ENCODE assay signal across 20 cellular contexts in the genomic region with DNA sequence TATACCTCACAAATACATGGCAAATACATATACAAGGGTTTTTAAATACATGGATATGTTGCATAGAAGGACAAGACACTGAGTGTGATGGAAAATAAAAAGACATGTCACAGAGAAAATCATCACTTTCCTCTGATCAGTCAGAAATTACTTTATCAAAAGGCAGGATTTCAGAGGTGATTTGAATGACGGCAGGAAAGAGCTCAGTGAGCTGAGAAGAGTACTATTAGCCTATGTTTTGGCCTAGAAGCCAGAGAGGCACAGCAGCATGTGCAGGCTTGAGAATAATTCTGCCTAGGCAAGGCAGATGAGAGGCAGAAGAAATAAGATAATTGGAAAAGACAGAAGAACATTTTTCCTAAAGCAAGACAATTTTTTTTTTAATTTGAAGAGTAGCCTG.
DNase-seq lines count a peak whose midpoint lies in the region; ATAC-seq and TF ChIP-seq lines count a peak whose summit lies in the region.
"Had no signal": no experiment of that assay in that cellular context is flagged by ENCODE, and none has a peak within 500 bp of the region (broad histone marks: within the 10 kb centered on the region; RNA-seq: fewer than 3 reads in every experiment).

No MANE protein-coding gene starts in this region.

- 30 to 40% methylated on average over 1 of the region's 1 CpG for WGBS in body of pancreas, 2 donors

- CTCF ChIA-PET in A673 (lab: Charles Lee): no interaction called here

- TF ChIP-seq POLR2A in body of pancreas (IDR thresholded peaks at IDR 0.05): no peak

- H3K9me3 Mint-ChIP-seq in nephron progenitor cell: peaks cover 34% of the 10 kb centered on the region
- H3K9me3 Mint-ChIP-seq: activated naive CD4-positive, alpha-beta T cell treated with anti-CD3 and anti-CD28 coated beads, Interleukin-2, amount 10 ng/mL, durations not matched to agents 7 days and 5 days had no signal

- H3K36me3 ChIP-seq in A673 (ENCODE audit: insufficient read depth, low read length, poor library complexity, severe bottlenecking) (peaks cover 15% of the 10 kb centered on the region), HUES48 (ENCODE audit: control insufficient read depth, insufficient read depth, low read length) (peaks cover 39% of the 10 kb centered on the region), body of pancreas (replicated peaks in 1 of 2; ENCODE audit: insufficient read depth in 1 of 2, low read depth in 2 of 2) (no peaks in the 10 kb centered on the region)
- H3K36me3 ChIP-seq: Peyer's patch, prostate gland, tibial nerve had no signal

- peak overlapping the region; percentile 58 for H3K27ac ChIP-seq in A673 (ENCODE audit: low read depth, low read length, poor library complexity, severe bottlenecking)
- peak overlapping the region; percentile 36 for H3K27ac ChIP-seq in HUES48 (ENCODE audit: low read depth, low read length)
- peak overlapping the region; percentile 46 to 80 (median 75) for H3K27ac ChIP-seq in body of pancreas
- H3K27ac ChIP-seq: neural progenitor cell, Peyer's patch, prostate gland had no signal

- H3K4me1 Mint-ChIP-seq in nephron progenitor cell: peaks cover 14% of the 10 kb centered on the region
- H3K4me1 Mint-ChIP-seq: activated naive CD4-positive, alpha-beta T cell treated with anti-CD3 and anti-CD28 coated beads, Interleukin-2, amount 10 ng/mL, durations not matched to agents 7 days and 5 days; B cell; T-helper 17 cell had no signal

- H3K4me1 ChIP-seq in A673 (ENCODE audit: insufficient read depth, low read length, poor library complexity, severe bottlenecking) (peaks cover 39% of the 10 kb centered on the region), HUES48 (ENCODE audit: control insufficient read depth, insufficient read depth, low read length) (peaks cover 12% of the 10 kb centered on the region), body of pancreas (peaks cover 73% of the 10 kb centered on the region)
- H3K4me1 ChIP-seq: Peyer's patch, prostate gland, tibial nerve had no signal

- no peak for ATAC-seq in body of pancreas
- ATAC-seq in GM19463 (IDR thresholded peaks at IDR 0.05; ENCODE audit: unreplicated experiment): no peak
- no peak for ATAC-seq in GM18867 (IDR thresholded peaks at IDR 0.05; ENCODE audit: unreplicated experiment)
- ATAC-seq: activated CD4-positive, alpha-beta T cell treated with anti-CD3 and anti-CD28 coated beads for 36 hours; T-helper 17 cell had no signal

- intact Hi-C loops in A673 (cut with micrococcal nuclease; ENCODE audit: unreplicated experiment): loop anchor here (5.0 kb wide), 2 partner anchors 93 to 278 kb away; a partner anchor contains a TSS
- intact Hi-C loops in body of pancreas (cut with DNase I): no loop called here

- TF ChIP-seq CTCF in A673 (conservative IDR thresholded peaks at IDR 0.05; ENCODE audit: low read depth, low read length) (no peak), body of pancreas (IDR thresholded peaks at IDR 0.05) (no peak), nephron progenitor cell (IDR thresholded peaks at IDR 0.05) (no peak)

- H3K27me3 ChIP-seq in A673 (replicated peaks; ENCODE audit: insufficient read depth, low read depth, low read length, poor library complexity) (no peaks in the 10 kb centered on the region), HUES48 (ENCODE audit: control insufficient read depth, insufficient read depth, low read length) (no peaks in the 10 kb centered on the region), body of pancreas (no peaks in the 10 kb centered on the region)
- H3K27me3 ChIP-seq: neural progenitor cell, Peyer's patch, tibial nerve had no signal

- no peaks in the 10 kb centered on the region for H3K27me3 Mint-ChIP-seq in nephron progenitor cell (ENCODE audit: low read depth, poor library complexity)
- H3K27me3 Mint-ChIP-seq: activated naive CD4-positive, alpha-beta T cell treated with anti-CD3 and anti-CD28 coated beads, Interleukin-2, amount 10 ng/mL, durations not matched to agents 7 days and 5 days; B cell; T-helper 17 cell had no signal

- H3K27ac Mint-ChIP-seq in nephron progenitor cell: peak overlapping the region; percentile 72
- H3K27ac Mint-ChIP-seq: activated CD4-positive, alpha-beta T cell treated with anti-CD3 and anti-CD28 coated beads for 36 hours; activated naive CD4-positive, alpha-beta T cell treated with anti-CD3 and anti-CD28 coated beads, Interleukin-2, amount 10 ng/mL, durations not matched to agents 7 days and 5 days; B cell; T-helper 17 cell had no signal

- BruUV-seq in A673 (replicated peaks; lab: Mats Ljungman, UMichigan): no TSS peak

- H3K4me3 ChIP-seq in A673 (ENCODE audit: low read depth, low read length, poor library complexity, severe bottlenecking) (no peak overlapping the region), HUES48 (ENCODE audit: low read depth, low read length) (no peak overlapping the region), body of pancreas (no peak overlapping the region)
- H3K4me3 ChIP-seq: neural progenitor cell, Peyer's patch, prostate gland, tibial nerve had no signal

- peaks cover 83% of the 10 kb centered on the region for H3K36me3 Mint-ChIP-seq in nephron progenitor cell (ENCODE audit: low read depth)
- H3K36me3 Mint-ChIP-seq: activated naive CD4-positive, alpha-beta T cell treated with anti-CD3 and anti-CD28 coated beads, Interleukin-2, amount 10 ng/mL, durations not matched to agents 7 days and 5 days had no signal

- DNase-seq in A673 (ENCODE audit: low spot score) (peak; percentile 40), body of pancreas (no peak), nephron progenitor cell (no peak), NCI-H1436 treated with DMSO at 0.1 percent for 48 hours (lab: John Stamatoyannopoulos, UW) (no peak), NCI-H1092 treated with DMSO at 0.1 percent for 48 hours (lab: John Stamatoyannopoulos, UW) (no peak)
- DNase-seq: activated CD4-positive, alpha-beta T cell treated with anti-CD3 and anti-CD28 coated beads for 36 hours; activated naive CD4-positive, alpha-beta T cell treated with anti-CD3 and anti-CD28 coated beads, Interleukin-2, amount 10 ng/mL, durations not matched to agents 7 days and 5 days; DND-41; NCI-H1417 treated with DMSO at 0.1 percent for 48 hours; NCI-H524; Peyer's patch; SIG-M5; T-helper 17 cell had no signal

- no peak overlapping the region for H3K4me3 Mint-ChIP-seq in nephron progenitor cell
- H3K4me3 Mint-ChIP-seq: activated CD4-positive, alpha-beta T cell treated with anti-CD3 and anti-CD28 coated beads for 36 hours; activated naive CD4-positive, alpha-beta T cell treated with anti-CD3 and anti-CD28 coated beads, Interleukin-2, amount 10 ng/mL, durations not matched to agents 7 days and 5 days; B cell; neural progenitor cell; T-helper 17 cell had no signal

- H3K9me3 ChIP-seq in A673 (ENCODE audit: low read depth, low read length, poor library complexity, severe bottlenecking) (peaks cover 15% of the 10 kb centered on the region), HUES48 (ENCODE audit: control insufficient read depth, insufficient read depth, low read length) (peaks cover 12% of the 10 kb centered on the region; the same call in 1 of the 2 replicates), body of pancreas (no peaks in the 10 kb centered on the region)
- H3K9me3 ChIP-seq: Peyer's patch, prostate gland, tibial nerve had no signal

- POLR2A ChIA-PET in A673 (lab: Charles Lee; ENCODE audit: low non-redundant PET): no interaction called here

- no peak overlapping the region for H3K9ac ChIP-seq in HUES48 (ENCODE audit: low read depth, low read length)
- H3K9ac ChIP-seq: neural progenitor cell had no signal
